In genomic region chr5:62922191-62922590, GRCh38 we compare ENCODE assay signal across 20 cellular contexts.
DNase-seq lines count a peak whose midpoint lies in the region; ATAC-seq and TF ChIP-seq lines count a peak whose summit lies in the region.
"Had no signal": no experiment of that assay in that cellular context is flagged by ENCODE, and none has a peak within 500 bp of the region (broad histone marks: within the 10 kb centered on the region; RNA-seq: fewer than 3 reads in every experiment).

No MANE protein-coding gene starts in this region.

- H3K27me3 Mint-ChIP-seq in CD4-positive, alpha-beta T cell: peaks cover 3% of the 10 kb centered on the region

- no peak overlapping the region for H3K4me3 Mint-ChIP-seq in CD4-positive, alpha-beta T cell
- H3K4me3 Mint-ChIP-seq: CD8-positive, alpha-beta T cell; GM23338; H9 had no signal

- in situ Hi-C loops in ACHN (cut with HindIII; ENCODE audit: low pct_ligation_motif_present, low pct_unique_long_range_greater_than_20kb, low sequenced_read_pairs): no loop called here

- no peak for ATAC-seq in CD4-positive, alpha-beta T cell (ENCODE audit: poor library complexity)
- ATAC-seq: A549; CD8-positive, alpha-beta T cell; GM12878; GM23338; HCT116 had no signal

- no peaks in the 10 kb centered on the region for H3K36me3 Mint-ChIP-seq in CD4-positive, alpha-beta T cell (ENCODE audit: low read depth)
- H3K36me3 Mint-ChIP-seq: CD8-positive, alpha-beta T cell had no signal

- peaks cover 12% of the 10 kb centered on the region for H3K9me3 Mint-ChIP-seq in CD4-positive, alpha-beta T cell
- H3K9me3 Mint-ChIP-seq: GM23338, H9 had no signal

- TF ChIP-seq CTCF in CD4-positive, alpha-beta T cell (IDR thresholded peaks at IDR 0.05): no peak

- peak; percentile 46 for DNase-seq in ACHN
- DNase-seq in amniotic epithelial cell (ENCODE audit: low read depth): peak; percentile 1
- peak; percentile 32 for DNase-seq in glomerular visceral epithelial cell (ENCODE audit: extremely low spot score)
- peak; percentile 57 for DNase-seq in kidney tubule cell (ENCODE audit: low spot score)
- no peak for DNase-seq in globus pallidus (ENCODE audit: low spot score)
- DNase-seq in CD4-positive, alpha-beta T cell: no peak
- DNase-seq in OCI-M1 (lab: John Stamatoyannopoulos, UW): no peak
- no peak for DNase-seq in NOMO-1 (lab: John Stamatoyannopoulos, UW; ENCODE audit: unreplicated experiment in 2 of 2)
- DNase-seq: 8988T; C1 segment of cervical spinal cord; Caco-2; CD8-positive, alpha-beta T cell; DMS79; EL; GDM1; H9 had no signal

- no peaks in the 10 kb centered on the region for H3K27me3 ChIP-seq in CD4-positive, alpha-beta T cell (ENCODE audit: control insufficient read depth, insufficient read depth, low read length)

- POLR2A ChIA-PET in CD4-positive, alpha-beta T cell (lab: Charles Lee): no interaction called here

- H3K27ac ChIP-seq in CD4-positive, alpha-beta T cell (ENCODE audit: low read depth, low read length): no peak overlapping the region
- H3K27ac ChIP-seq: A549 had no signal

- no peaks in the 10 kb centered on the region for H3K4me1 Mint-ChIP-seq in CD4-positive, alpha-beta T cell (ENCODE audit: low read depth)
- H3K4me1 Mint-ChIP-seq: GM23338, H9 had no signal

- H3K9me3 ChIP-seq in CD4-positive, alpha-beta T cell (ENCODE audit: control insufficient read depth, low read length): no peaks in the 10 kb centered on the region
- H3K9me3 ChIP-seq: A549 had no signal

- intact Hi-C loops in CD4-positive, alpha-beta T cell (cut with DNase I, micrococcal nuclease): no loop called here

- CTCF ChIA-PET in CD4-positive, alpha-beta T cell (lab: Charles Lee): no interaction called here

- H3K27ac Mint-ChIP-seq in CD4-positive, alpha-beta T cell: no peak overlapping the region
- H3K27ac Mint-ChIP-seq: CD8-positive, alpha-beta T cell; H9 had no signal

Comparison
In these comparisons a context has a peak if more than half of its experiments do, and no peak if none do; other contexts are left out.
1. DNase-seq: peak in ACHN (single experiment), amniotic epithelial cell (single experiment), glomerular visceral epithelial cell (single experiment) and kidney tubule cell (single experiment); none in globus pallidus (single experiment), CD4-positive, alpha-beta T cell (0 of 10), OCI-M1 (single experiment) and NOMO-1 (0 of 2).